15 cellular contexts compared by ENCODE assay signal in genomic region chr19:32350492-32350891, GRCh38. TPM values are rescaled to one million over a fixed set of nuclear protein-coding genes. Genes with fewer than 3 reads are reported as not detected.
DNase-seq lines count a peak whose midpoint lies in the region; ATAC-seq, FAIRE-seq and TF ChIP-seq lines count a peak whose summit lies in the region.
"Had no signal": no experiment of that assay in that cellular context is flagged by ENCODE, and none has a peak within 500 bp of the region (broad histone marks: within the 10 kb centered on the region; RNA-seq: fewer than 3 reads in every experiment).

No MANE protein-coding gene starts in this region.

- peak; percentile 33 for DNase-seq in ELR (ENCODE audit: low read depth)
- no peak for DNase-seq in ascending aorta (ENCODE audit: low spot score in 2 of 2)
- no peak for DNase-seq in mucosa of descending colon
- DNase-seq in SHP77 (lab: John Stamatoyannopoulos, UW) = no peak
- DNase-seq in GM12891 (ENCODE audit: insufficient read length, low spot score) = no peak
- DNase-seq in NCI-H2029 (lab: John Stamatoyannopoulos, UW) = no peak
- DNase-seq: activated CD4-positive, alpha-beta T cell treated with anti-CD3 and anti-CD28 coated beads for 1 hour; activated naive CD4-positive, alpha-beta T cell treated with Interleukin-2 at 50 U/mL for 16 hours; head of caudate nucleus had no signal

- ATAC-seq in mucosa of descending colon = peak; percentile 59
- no peak for ATAC-seq in GM21390 (IDR thresholded peaks at IDR 0.05; ENCODE audit: unreplicated experiment)
- ATAC-seq: Right ventricle myocardium inferior, sciatic nerve had no signal

- intact Hi-C loops in ascending aorta (cut with DNase I) = loop anchor here (5.0 kb wide), 1 partner anchor 232 kb away; the partner anchor contains the start of gene PDCD5
- intact Hi-C loops in mucosa of descending colon (cut with DNase I, micrococcal nuclease) = loop anchor here in 1 of 2 donors (10.0 kb wide), 1 partner anchor 54 kb away; the partner anchor contains the start of gene DPY19L3

- H3K27me3 ChIP-seq in ascending aorta = no peaks in the 10 kb centered on the region
- H3K27me3 ChIP-seq: vagina had no signal

- H3K27ac ChIP-seq in 22Rv1 (peak overlapping the region; percentile 16), ascending aorta (peak overlapping the region; percentile 82 to 91)
- H3K27ac ChIP-seq: C4-2B, vagina had no signal

- peak overlapping the region in 1 of 2 donors; percentile 40 for H3K4me3 ChIP-seq in ascending aorta
- H3K4me3 ChIP-seq in mucosa of descending colon = no peak overlapping the region
- H3K4me3 ChIP-seq: vagina had no signal

- peaks cover 7 to 44% of the 10 kb centered on the region in 2 donors for H3K4me1 ChIP-seq in ascending aorta
- H3K4me1 ChIP-seq in mucosa of descending colon (ENCODE audit: low read depth) = peaks cover 35% of the 10 kb centered on the region

- H3K9me3 ChIP-seq in ascending aorta = no peaks in the 10 kb centered on the region
- no peaks in the 10 kb centered on the region for H3K9me3 ChIP-seq in mucosa of descending colon
- H3K9me3 ChIP-seq: vagina had no signal

- no peak for FAIRE-seq in GM12891 (lab: Jason Lieb, UNC)

- TF ChIP-seq CTCF in 22Rv1 (IDR thresholded peaks at IDR 0.05) (no peak), ascending aorta (IDR thresholded peaks at IDR 0.05) (no peak), mucosa of descending colon (IDR thresholded peaks at IDR 0.05) (no peak)

- H3K36me3 ChIP-seq in ascending aorta (peaks cover 24 to 26% of the 10 kb centered on the region in 2 donors), mucosa of descending colon (ENCODE audit: low read depth) (no peaks in the 10 kb centered on the region)

- no peak for TF ChIP-seq POLR2A in GM12891 (IDR thresholded peaks at IDR 0.05; ENCODE audit: low read depth, low read length)

TF ChIP-seq in GM12891, 5 proteins besides CTCF, POLR2A, EP300 and RAD21:
- no peak for TF ChIP-seq SPI1 (IDR thresholded peaks at IDR 0.05; ENCODE audit: low read depth, low read length)
- no peak for TF ChIP-seq POU2F2 (IDR thresholded peaks at IDR 0.05; ENCODE audit: low read depth, low read length)
- TF ChIP-seq PAX5 (IDR thresholded peaks at IDR 0.05; ENCODE audit: insufficient read depth, low read length, severe bottlenecking) = no peak
- TF ChIP-seq POLR2AphosphoS5 (IDR thresholded peaks at IDR 0.05; ENCODE audit: low read depth, low read length) = no peak
- TF ChIP-seq TAF1 (IDR thresholded peaks at IDR 0.05; ENCODE audit: low read depth, low read length) = no peak

RNA-seq across cellular contexts. Expression of gene ZNF507, which starts 5.1 kb away (rescaled TPM):
- total RNA-seq in ascending aorta (6.4 TPM), mucosa of descending colon (10 to 100 TPM; 18.4 to 29.5 (median 21.6) TPM)
- 5.6 TPM for polyA plus RNA-seq in GM12891 (2012; ENCODE audit: low read depth, missing spikeins)

RNA-seq across cellular contexts. Expression of gene DPY19L3, which starts 55.1 kb away (rescaled TPM):
- total RNA-seq in ascending aorta (115 TPM), mucosa of descending colon (10 to 100 TPM; 20.0 to 24.0 (median 21.5) TPM)
- 5.4 TPM for polyA plus RNA-seq in GM12891 (2012; ENCODE audit: low read depth, missing spikeins)
